ENCODE assay signal across 1 cellular context in the genomic region with DNA sequence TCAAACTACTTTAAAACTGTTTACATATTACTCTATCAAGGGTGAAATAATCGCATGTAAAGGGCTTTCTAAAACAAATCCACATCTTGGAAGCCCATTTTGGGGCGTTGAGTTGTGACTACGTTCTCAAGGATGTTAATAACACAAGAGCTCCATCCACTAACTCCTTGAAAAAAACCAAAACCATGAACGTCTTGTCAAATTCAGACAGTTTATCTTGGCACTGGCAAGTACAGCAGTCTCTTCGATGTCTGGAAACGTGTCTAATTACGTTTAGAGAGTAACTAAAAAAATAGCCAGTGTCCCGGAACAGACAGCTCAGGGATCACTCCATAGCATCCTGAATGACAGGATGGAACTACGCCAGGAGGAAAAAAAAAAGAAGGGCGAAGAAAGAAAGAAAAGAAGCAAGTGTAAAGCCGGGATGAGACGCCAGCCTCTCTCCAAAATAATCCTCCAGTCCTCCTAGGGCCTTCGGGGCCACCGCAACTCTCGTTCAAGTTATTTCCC.
TF ChIP-seq lines count a peak whose summit lies in the region.

No MANE protein-coding gene starts in this region.

TF ChIP-seq in HepG2, 621 proteins besides CTCF, POLR2A, EP300 and RAD21:
- TF ChIP-seq, protein P1, sequence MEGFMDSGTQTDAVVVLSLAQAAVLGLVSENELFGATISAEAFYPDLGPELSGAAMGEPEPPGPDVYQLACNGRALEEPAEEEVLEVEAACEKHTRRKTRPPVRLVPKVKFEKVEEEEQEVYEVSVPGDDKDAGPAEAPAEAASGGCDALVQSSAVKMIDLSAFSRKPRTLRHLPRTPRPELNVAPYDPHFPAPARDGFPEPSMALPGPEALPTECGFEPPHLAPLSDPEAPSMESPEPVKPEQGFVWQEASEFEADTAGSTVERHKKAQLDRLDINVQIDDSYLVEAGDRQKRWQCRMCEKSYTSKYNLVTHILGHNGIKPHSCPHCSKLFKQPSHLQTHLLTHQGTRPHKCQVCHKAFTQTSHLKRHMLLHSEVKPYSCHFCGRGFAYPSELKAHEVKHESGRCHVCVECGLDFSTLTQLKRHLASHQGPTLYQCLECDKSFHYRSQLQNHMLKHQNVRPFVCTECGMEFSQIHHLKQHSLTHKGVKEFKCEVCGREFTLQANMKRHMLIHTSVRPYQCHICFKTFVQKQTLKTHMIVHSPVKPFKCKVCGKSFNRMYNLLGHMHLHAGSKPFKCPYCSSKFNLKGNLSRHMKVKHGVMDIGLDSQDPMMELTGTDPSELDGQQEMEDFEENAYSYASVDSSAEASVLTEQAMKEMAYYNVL (CRISPR knock-in tag; IDR thresholded peaks at IDR 0.05; ENCODE audit: borderline replicate concordance), result peak; percentile 8; the same call in 1 of the 2 replicates
- no peak for TF ChIP-seq PRDM4 (CRISPR knock-in tag; IDR thresholded peaks at IDR 0.05; ENCODE audit: borderline replicate concordance)
